In genomic region chr10:85612378-85612775, GRCh38 we compare ENCODE assay signal across 9 cellular contexts.
DNase-seq lines count a peak whose midpoint lies in the region; ATAC-seq and TF ChIP-seq lines count a peak whose summit lies in the region.
"Had no signal": no experiment of that assay in that cellular context is flagged by ENCODE, and none has a peak within 500 bp of the region (broad histone marks: within the 10 kb centered on the region; RNA-seq: fewer than 3 reads in every experiment).

No MANE protein-coding gene starts in this region.

- no peaks in the 10 kb centered on the region for H3K9me3 Mint-ChIP-seq in T-helper 1 cell treated with Interleukin-12 subunit alpha and Interleukin-12 subunit beta and Interleukin-4 antibody, amounts not matched to agents 30 μg/mL and 1 μg/mL, for 36 hours
- H3K9me3 Mint-ChIP-seq in osteocyte (ENCODE audit: unreplicated experiment) (peaks cover 7% of the 10 kb centered on the region), CD14-positive monocyte (peaks cover 0 to 6% (median 2%) of the 10 kb centered on the region in 7 donors)

- H3K36me3 ChIP-seq in left ventricle myocardium inferior (no peaks in the 10 kb centered on the region), ascending aorta (no peaks in the 10 kb centered on the region)

- H3K4me1 ChIP-seq in left ventricle myocardium inferior (no peaks in the 10 kb centered on the region), ascending aorta (no peaks in the 10 kb centered on the region)

- H3K36me3 Mint-ChIP-seq in T-helper 1 cell treated with Interleukin-12 subunit alpha and Interleukin-12 subunit beta and Interleukin-4 antibody, amounts not matched to agents 30 μg/mL and 1 μg/mL, for 36 hours (ENCODE audit: low read depth): no peaks in the 10 kb centered on the region
- H3K36me3 Mint-ChIP-seq in osteocyte (ENCODE audit: unreplicated experiment) (no peaks in the 10 kb centered on the region), CD14-positive monocyte (no peaks in the 10 kb centered on the region)
- H3K36me3 Mint-ChIP-seq: natural killer cell treated with Interleukin-12 subunit alpha and Interleukin-12 subunit beta and Interleukin-15 and Interleukin-18, amount 100 ng/mL, for 72 hours had no signal

- intact Hi-C loops in left ventricle myocardium inferior (cut with micrococcal nuclease): no loop called here
- intact Hi-C loops in CD14-positive monocyte (cut with micrococcal nuclease): no loop called here
- intact Hi-C loops in ascending aorta (cut with DNase I): no loop called here

- DNase-seq in osteocyte (ENCODE audit: extremely low spot score, unreplicated experiment) (peak; percentile 51), left ventricle myocardium inferior (no peak), CD14-positive monocyte (ENCODE audit: low spot score) (no peak), EL (no peak), ascending aorta (ENCODE audit: low spot score in 2 of 2) (no peak)

- TF ChIP-seq CTCF in osteocyte (IDR thresholded peaks at IDR 0.05) (no peak), left ventricle myocardium inferior (IDR thresholded peaks at IDR 0.05; ENCODE audit: borderline replicate concordance) (no peak), CD14-positive monocyte (IDR thresholded peaks at IDR 0.05) (no peak), ascending aorta (IDR thresholded peaks at IDR 0.05) (no peak)

- peaks cover 47% of the 10 kb centered on the region for H3K27me3 Mint-ChIP-seq in T-helper 1 cell treated with Interleukin-12 subunit alpha and Interleukin-12 subunit beta and Interleukin-4 antibody, amounts not matched to agents 30 μg/mL and 1 μg/mL, for 36 hours (ENCODE audit: low read depth)
- H3K27me3 Mint-ChIP-seq in osteocyte (ENCODE audit: unreplicated experiment) (no peaks in the 10 kb centered on the region), CD14-positive monocyte (ENCODE audit: low read depth in 3 of 3) (peaks cover 0 to 3% (median 0%) of the 10 kb centered on the region in 3 donors)

- peak overlapping the region; percentile 52 for H3K4me3 Mint-ChIP-seq in T-helper 1 cell treated with Interleukin-12 subunit alpha and Interleukin-12 subunit beta and Interleukin-4 antibody, amounts not matched to agents 30 μg/mL and 1 μg/mL, for 36 hours
- no peak overlapping the region for H3K4me3 Mint-ChIP-seq in osteocyte (ENCODE audit: unreplicated experiment)
- no peak overlapping the region for H3K4me3 Mint-ChIP-seq in CD14-positive monocyte
- H3K4me3 Mint-ChIP-seq: natural killer cell treated with Interleukin-12 subunit alpha and Interleukin-12 subunit beta and Interleukin-15 and Interleukin-18, amount 100 ng/mL, for 72 hours had no signal

- H3K4me3 ChIP-seq in left ventricle myocardium inferior: no peak overlapping the region
- no peak overlapping the region for H3K4me3 ChIP-seq in ascending aorta

- no peaks in the 10 kb centered on the region for H3K9me3 ChIP-seq in left ventricle myocardium inferior (replicated peaks)
- H3K9me3 ChIP-seq in ascending aorta: no peaks in the 10 kb centered on the region

- H3K27ac ChIP-seq in left ventricle myocardium inferior (replicated peaks) (no peak overlapping the region), ascending aorta (no peak overlapping the region)

- ATAC-seq in GM19324 (IDR thresholded peaks at IDR 0.05; ENCODE audit: low FRiP score, unreplicated experiment) (peak; percentile 92), HG03025 (IDR thresholded peaks at IDR 0.05; ENCODE audit: low FRiP score, unreplicated experiment) (peak; percentile 97)

- H3K27ac Mint-ChIP-seq in T-helper 1 cell treated with Interleukin-12 subunit alpha and Interleukin-12 subunit beta and Interleukin-4 antibody, amounts not matched to agents 30 μg/mL and 1 μg/mL, for 36 hours: peak overlapping the region; percentile 60
- no peak overlapping the region for H3K27ac Mint-ChIP-seq in osteocyte (ENCODE audit: unreplicated experiment)
- no peak overlapping the region for H3K27ac Mint-ChIP-seq in CD14-positive monocyte

- peaks cover 13% of the 10 kb centered on the region for H3K27me3 ChIP-seq in left ventricle myocardium inferior (ENCODE audit: low read depth)
- no peaks in the 10 kb centered on the region for H3K27me3 ChIP-seq in ascending aorta

- H3K4me1 Mint-ChIP-seq in T-helper 1 cell treated with Interleukin-12 subunit alpha and Interleukin-12 subunit beta and Interleukin-4 antibody, amounts not matched to agents 30 μg/mL and 1 μg/mL, for 36 hours (ENCODE audit: low read depth): peaks cover 26% of the 10 kb centered on the region
- no peaks in the 10 kb centered on the region for H3K4me1 Mint-ChIP-seq in osteocyte (ENCODE audit: unreplicated experiment)
- no peaks in the 10 kb centered on the region for H3K4me1 Mint-ChIP-seq in CD14-positive monocyte
